16 cellular contexts compared by ENCODE assay signal in genomic region chr13:24982333-24982999, GRCh38.
DNase-seq lines count a peak whose midpoint lies in the region; ATAC-seq and FAIRE-seq lines count a peak whose summit lies in the region.
"Had no signal": no experiment of that assay in that cellular context is flagged by ENCODE, and none has a peak within 500 bp of the region (broad histone marks: within the 10 kb centered on the region; RNA-seq: fewer than 3 reads in every experiment).

No MANE protein-coding gene starts in this region.

- peak; percentile 21 for DNase-seq in NCI-H2029 (lab: John Stamatoyannopoulos, UW)
- no peak for DNase-seq in NCI-H2029 treated with DMSO at 0.1 percent for 48 hours (lab: John Stamatoyannopoulos, UW)
- peak; percentile 32 for DNase-seq in NCI-H2171 (lab: John Stamatoyannopoulos, UW)
- peak; percentile 68 for DNase-seq in small intestine
- DNase-seq in stimulated activated CD4-positive, alpha-beta T cell treated with anti-CD3 and anti-CD28 coated beads, Interleukin-4, amount 100 ng/mL, for 4 hours, result no peak
- DNase-seq in midbrain (lab: John Stamatoyannopoulos, UW), result no peak
- DNase-seq in mucosa of gallbladder (ENCODE audit: low spot score), result no peak
- DNase-seq: ACHN; activated CD4-positive, alpha-beta T cell treated with anti-CD3 and anti-CD28 coated beads for 48 hours; activated naive CD4-positive, alpha-beta T cell treated with anti-CD3 and anti-CD28 coated beads, Interleukin-2, amount 10 ng/mL, durations not matched to agents 7 days and 5 days; activated T-cell treated with anti-CD3 and anti-CD28 coated beads for 4 hours; NCI-H526 treated with DMSO at 0.1 percent for 48 hours; stimulated activated CD4-positive, alpha-beta T cell treated with anti-CD3 and anti-CD28 coated beads, Interleukin-2, amount 100 ng/mL, for 24 hours had no signal

- H3K4me1 ChIP-seq in small intestine (ENCODE audit: control insufficient read depth in 2 of 2, insufficient read depth in 1 of 2, low read depth in 1 of 2, low read length in 1 of 2), result no peaks in the 10 kb centered on the region

- no peak for FAIRE-seq in small intestine (lab: Jason Lieb, UNC)

- H3K4me3 ChIP-seq in small intestine (ENCODE audit: low read depth in 1 of 2, low read length in 2 of 2), result no peak overlapping the region
- H3K4me3 ChIP-seq: thoracic aorta had no signal

- WGBS in small intestine, 3 donors, result 8 to 35% (median 22%) methylated on average over 11 of the region's 11 CpGs

- H3K27me3 ChIP-seq in small intestine (ENCODE audit: control insufficient read depth in 2 of 2, insufficient read depth in 2 of 2, low read length in 2 of 2), result peaks cover 0 to 2% of the 10 kb centered on the region in 2 donors

- H3K27ac ChIP-seq in small intestine (ENCODE audit: low read depth in 1 of 2, low read length in 1 of 2), result peak overlapping the region in 1 of 2 donors; percentile 72
- H3K27ac ChIP-seq: RWPE1, thoracic aorta had no signal

- ATAC-seq in esophagus mucosa, result peak; percentile 76

- no peaks in the 10 kb centered on the region for H3K36me3 ChIP-seq in small intestine (ENCODE audit: control insufficient read depth in 2 of 2, insufficient read depth in 2 of 2, low read length in 2 of 2)
- H3K36me3 ChIP-seq: thoracic aorta had no signal

- H3K9me3 ChIP-seq in small intestine (ENCODE audit: control insufficient read depth, low read depth), result no peaks in the 10 kb centered on the region
- H3K9me3 ChIP-seq: thoracic aorta had no signal

Comparison
In these comparisons a context has a peak if more than half of its experiments do, and no peak if none do; other contexts are left out.
1. DNase-seq: peak in NCI-H2029 (single experiment), NCI-H2171 (single experiment) and small intestine (single experiment); none in NCI-H2029 treated with DMSO at 0.1 percent for 48 hours (single experiment), stimulated activated CD4-positive, alpha-beta T cell treated with anti-CD3 and anti-CD28 coated beads, Interleukin-4, amount 100 ng/mL, for 4 hours (0 of 2), midbrain (single experiment) and mucosa of gallbladder (single experiment).